8 cellular contexts compared by ENCODE assay signal in the genomic region with DNA sequence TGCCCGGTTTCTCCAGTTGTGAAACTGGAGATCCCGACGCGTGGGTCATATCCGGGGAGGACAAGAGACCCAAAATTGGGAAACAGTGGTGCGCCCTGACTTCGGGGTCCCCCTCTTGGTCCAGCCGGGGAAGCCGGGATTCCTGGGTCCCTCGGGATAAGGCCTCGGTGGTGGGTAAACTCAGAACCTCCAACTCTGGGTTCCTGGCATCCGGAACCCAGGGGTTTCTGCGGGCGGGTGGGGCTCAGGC. TPM values are rescaled to one million over a fixed set of nuclear protein-coding genes. Genes with fewer than 3 reads are reported as not detected.
DNase-seq lines count a peak whose midpoint lies in the region; ATAC-seq and TF ChIP-seq lines count a peak whose summit lies in the region.

No MANE protein-coding gene starts in this region.

- H3K36me3 Mint-ChIP-seq in activated T-helper 17 cell treated with anti-CD3 and anti-CD28 coated beads, Interleukin-2, amount 50 U/mL, for 72 hours (ENCODE audit: low read depth): peaks cover 73% of the 10 kb centered on the region
- peaks cover 86% of the 10 kb centered on the region for H3K36me3 Mint-ChIP-seq in stimulated activated effector memory CD8-positive, alpha-beta T cell treated with anti-CD3 and anti-CD28 coated beads, Interleukin-12 subunit alpha, Interleukin-12 subunit beta, amount 100 ng/mL, for 72 hours

- peak overlapping the region; percentile 91 for H3K4me3 Mint-ChIP-seq in activated T-helper 17 cell treated with anti-CD3 and anti-CD28 coated beads, Interleukin-2, amount 50 U/mL, for 72 hours
- peak overlapping the region; percentile 97 for H3K4me3 Mint-ChIP-seq in stimulated activated effector memory CD8-positive, alpha-beta T cell treated with anti-CD3 and anti-CD28 coated beads, Interleukin-12 subunit alpha, Interleukin-12 subunit beta, amount 100 ng/mL, for 72 hours

- TF ChIP-seq CTCF in HEK293 (tag by site-specific recombination; IDR thresholded peaks at IDR 0.05): no peak

- H3K4me1 ChIP-seq in HEK293 (ENCODE audit: control insufficient read depth, insufficient read depth, low read length): peaks cover 55% of the 10 kb centered on the region

- H3K27ac Mint-ChIP-seq in activated T-helper 17 cell treated with anti-CD3 and anti-CD28 coated beads, Interleukin-2, amount 50 U/mL, for 72 hours: peak overlapping the region; percentile 100
- peak overlapping the region; percentile 100 for H3K27ac Mint-ChIP-seq in stimulated activated effector memory CD8-positive, alpha-beta T cell treated with anti-CD3 and anti-CD28 coated beads, Interleukin-12 subunit alpha, Interleukin-12 subunit beta, amount 100 ng/mL, for 72 hours

- DNase-seq in stimulated activated effector memory CD8-positive, alpha-beta T cell treated with anti-CD3 and anti-CD28 coated beads, Interleukin-12 subunit alpha, Interleukin-12 subunit beta, amount 100 ng/mL, for 72 hours (ENCODE audit: low spot score in 2 of 2): no peak
- DNase-seq in HK-2 (ENCODE audit: unreplicated experiment) (no peak), SIG-M5 treated with dmso at 0.1 percent for 504 hours (lab: John Stamatoyannopoulos, UW; ENCODE audit: unreplicated experiment) (no peak)
- DNase-seq in stimulated activated CD4-positive, alpha-beta T cell treated with anti-CD3 and anti-CD28 coated beads, Interleukin-4, amount 100 ng/mL, for 1 hour: no peak
- no peak for DNase-seq in activated effector memory CD4-positive, alpha-beta T cell treated with Interleukin-2 at 50 U/mL for 16 hours

- CTCF ChIA-PET in HEK293 (lab: Yijun Ruan, JAX): interaction anchor here (1.0 to 4.6 kb wide), 3 partner anchors 9 to 85 kb away, joined by 3 to 41 read pairs (median 3); no protein-coding TSS in a partner anchor

- peak overlapping the region; percentile 77 for H3K27ac ChIP-seq in HEK293 (ENCODE audit: extremely low read depth, low read depth, low read length)

- no peak for ATAC-seq in activated T-helper 17 cell treated with anti-CD3 and anti-CD28 coated beads, Interleukin-2, amount 50 U/mL, for 72 hours (replicated peaks)
- ATAC-seq in stimulated activated effector memory CD8-positive, alpha-beta T cell treated with anti-CD3 and anti-CD28 coated beads, Interleukin-12 subunit alpha, Interleukin-12 subunit beta, amount 100 ng/mL, for 72 hours: no peak

- H3K4me1 Mint-ChIP-seq in activated T-helper 17 cell treated with anti-CD3 and anti-CD28 coated beads, Interleukin-2, amount 50 U/mL, for 72 hours: peaks cover 25% of the 10 kb centered on the region
- H3K4me1 Mint-ChIP-seq in stimulated activated effector memory CD8-positive, alpha-beta T cell treated with anti-CD3 and anti-CD28 coated beads, Interleukin-12 subunit alpha, Interleukin-12 subunit beta, amount 100 ng/mL, for 72 hours: peaks cover 58% of the 10 kb centered on the region

- H3K9me3 Mint-ChIP-seq in activated T-helper 17 cell treated with anti-CD3 and anti-CD28 coated beads, Interleukin-2, amount 50 U/mL, for 72 hours: no peaks in the 10 kb centered on the region
- H3K9me3 Mint-ChIP-seq in stimulated activated effector memory CD8-positive, alpha-beta T cell treated with anti-CD3 and anti-CD28 coated beads, Interleukin-12 subunit alpha, Interleukin-12 subunit beta, amount 100 ng/mL, for 72 hours: no peaks in the 10 kb centered on the region

- no peaks in the 10 kb centered on the region for H3K27me3 Mint-ChIP-seq in activated T-helper 17 cell treated with anti-CD3 and anti-CD28 coated beads, Interleukin-2, amount 50 U/mL, for 72 hours

- H3K36me3 ChIP-seq in HEK293 (ENCODE audit: control insufficient read depth in 2 of 2, insufficient read depth in 1 of 2, low read length in 2 of 2): peaks cover 0 to 3% of the 10 kb centered on the region in 2 experiments; a peak in 1 of 3 replicates

- POLR2A ChIA-PET in HEK293 (lab: Yijun Ruan, JAX): interaction anchor here (1.2 to 11.2 kb wide), 5 partner anchors 9 to 125 kb away, joined by 3 to 175 read pairs (median 56); a partner anchor contains a TSS

- no peaks in the 10 kb centered on the region for H3K9me3 ChIP-seq in HEK293 (ENCODE audit: control insufficient read depth, insufficient read depth, low read depth, low read length)

- H3K4me3 ChIP-seq in HEK293 (ENCODE audit: low read depth, low read length) (peak overlapping the region; percentile 61), iPS-11a (ENCODE audit: low read depth, low read length) (peak overlapping the region; percentile 91)

TF ChIP-seq in HEK293, 187 proteins besides CTCF, POLR2A, EP300 and RAD21:
- TF ChIP-seq ZNF585B (tag by site-specific recombination; IDR thresholded peaks at IDR 0.05): no peak
- TF ChIP-seq IKZF3 (tag by site-specific recombination; IDR thresholded peaks at IDR 0.05): 0 out of 2 replicates have a peak, but pooled peaks have one; percentile 5
- TF ChIP-seq ZNF521 (tag by site-specific recombination; IDR thresholded peaks at IDR 0.05): no peak

RNA-seq across cellular contexts. Expression of a gene that starts 0.7 kb away (rescaled TPM):
- total RNA-seq in activated T-helper 17 cell treated with anti-CD3 and anti-CD28 coated beads, Interleukin-2, amount 50 U/mL, for 72 hours: 100 to 1,000 TPM in 1 of 2 donors, 10 to 100 TPM in 1; 67.4 to 265 TPM

RNA-seq across cellular contexts. Expression of a gene that starts 5.2 kb away (rescaled TPM):
- 10 to 100 TPM; 51.2 to 69.4 TPM for total RNA-seq in activated T-helper 17 cell treated with anti-CD3 and anti-CD28 coated beads, Interleukin-2, amount 50 U/mL, for 72 hours

RNA-seq across cellular contexts. Expression of a gene that starts 16.1 kb away (rescaled TPM):
- 10 to 100 TPM; 24.6 to 27.7 TPM for total RNA-seq in activated T-helper 17 cell treated with anti-CD3 and anti-CD28 coated beads, Interleukin-2, amount 50 U/mL, for 72 hours

RNA-seq across cellular contexts. Expression of a gene that starts 16.4 kb away (rescaled TPM):
- 10 to 100 TPM; 46.6 to 58.6 TPM for total RNA-seq in activated T-helper 17 cell treated with anti-CD3 and anti-CD28 coated beads, Interleukin-2, amount 50 U/mL, for 72 hours

RNA-seq across cellular contexts. Expression of a gene that starts 28.4 kb away (rescaled TPM):
- total RNA-seq in activated T-helper 17 cell treated with anti-CD3 and anti-CD28 coated beads, Interleukin-2, amount 50 U/mL, for 72 hours: 1,000 to 10,000 TPM; 2,984 to 3,090 TPM
